Comparison of ENCODE assay signal across 13 cellular contexts in genomic region chr18:9296233-9297006, GRCh38.
"Had no signal": no experiment of that assay in that cellular context is flagged by ENCODE, and none has a peak within 500 bp of the region (broad histone marks: within the 10 kb centered on the region; RNA-seq: fewer than 3 reads in every experiment).

No MANE protein-coding gene starts in this region.

- ATAC-seq: heart left ventricle, psoas muscle, sciatic nerve had no signal

- H3K36me3 ChIP-seq: cardiac muscle cell, esophagus squamous epithelium, heart left ventricle, left ventricle myocardium inferior had no signal

- DNase-seq: activated CD4-positive, alpha-beta T cell treated with anti-CD3 and anti-CD28 coated beads, Interleukin-2, amount 10 ng/mL, durations not matched to agents 7 days and 5 days; activated CD8-positive, alpha-beta memory T cell treated with anti-CD3 and anti-CD28 coated beads for 24 hours; activated naive CD4-positive, alpha-beta T cell treated with Interleukin-2 at 50 U/mL for 16 hours; esophagus squamous epithelium; heart left ventricle; left ventricle myocardium inferior; occipital lobe; psoas muscle; stimulated activated CD4-positive, alpha-beta T cell treated with anti-CD3 and anti-CD28 coated beads, Interleukin-2, amount 100 ng/mL, for 24 hours; stimulated activated naive CD4-positive, alpha-beta T cell treated with Interleukin-2 at 50 U/mL for 16 hours; trophoblast cell had no signal

- H3K4me3 ChIP-seq: cardiac muscle cell, esophagus squamous epithelium, heart left ventricle, left ventricle myocardium inferior, psoas muscle had no signal

- H3K27me3 ChIP-seq: cardiac muscle cell, esophagus squamous epithelium, heart left ventricle had no signal

- H3K4me1 ChIP-seq: esophagus squamous epithelium, heart left ventricle, left ventricle myocardium inferior, psoas muscle had no signal

- H3K27ac ChIP-seq: cardiac muscle cell, esophagus squamous epithelium, heart left ventricle, left ventricle myocardium inferior, psoas muscle had no signal
